26 cellular contexts compared by ENCODE assay signal in the genomic region with DNA sequence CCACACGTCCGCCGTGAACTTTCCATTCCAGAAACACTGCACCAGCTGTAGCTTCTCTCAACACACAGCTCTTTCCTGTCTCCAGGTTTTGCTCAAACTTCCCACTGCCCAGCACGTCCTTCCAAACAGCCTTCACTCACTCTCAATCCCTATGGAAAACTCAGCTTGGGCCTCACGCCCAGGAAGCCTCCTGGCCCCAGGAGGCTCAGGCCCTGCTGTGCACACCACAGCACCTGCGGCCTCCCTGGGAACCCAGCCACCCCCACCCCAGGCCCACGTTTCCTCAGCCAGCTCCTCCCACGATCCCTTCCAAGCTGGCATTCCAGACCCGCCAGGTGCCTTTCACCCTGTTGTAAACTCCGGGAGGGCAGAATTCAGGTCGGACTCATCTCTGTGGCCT. TPM values are rescaled to one million over a fixed set of nuclear protein-coding genes. Genes with fewer than 3 reads are reported as not detected.
DNase-seq lines count a peak whose midpoint lies in the region; ATAC-seq, FAIRE-seq and TF ChIP-seq lines count a peak whose summit lies in the region.
"Had no signal": no experiment of that assay in that cellular context is flagged by ENCODE, and none has a peak within 500 bp of the region (broad histone marks: within the 10 kb centered on the region; RNA-seq: fewer than 3 reads in every experiment).

No MANE protein-coding gene starts in this region.

- peak overlapping the region; percentile 39; the same call in 1 of the 2 replicates for H2AK5ac ChIP-seq in IMR-90 (ENCODE audit: low read depth, low read length)

- peak overlapping the region; percentile 7 for H2AK9ac ChIP-seq in IMR-90 (replicated peaks; ENCODE audit: low read depth, low read length, poor library complexity)

- H3K27ac ChIP-seq in IMR-90 (ENCODE audit: insufficient read depth, low read length) (no peak overlapping the region), astrocyte (ENCODE audit: low read depth, low read length) (no peak overlapping the region), adrenal gland (no peak overlapping the region)
- H3K27ac ChIP-seq: brain microvascular endothelial cell, psoas muscle, SK-N-MC had no signal

- dilution Hi-C loops in IMR-90 (cut with HindIII; ENCODE audit: low sequenced_read_pairs, unreplicated experiment), result no loop called here

- 59% methylated on average over 2 of the region's 11 CpGs; no CpG with 5 or more reads in 1 of the 2 experiments for whole genome bisulfite sequencing in IMR-90 (ENCODE audit: extremely low coverage in 2 of 2, insufficient read length in 1 of 2), 2 experiments
- WGBS in adrenal gland, 4 donors, result 72 to 79% (median 76%) methylated on average over 11 of the region's 11 CpGs

- H3K4me1 Mint-ChIP-seq in astrocyte (ENCODE audit: low read depth, unreplicated experiment) (peaks cover 12% of the 10 kb centered on the region), nephron progenitor cell (peaks cover 59% of the 10 kb centered on the region), CD14-positive monocyte (no peaks in the 10 kb centered on the region)
- H3K4me1 Mint-ChIP-seq: activated naive CD8-positive, alpha-beta T cell treated with anti-CD3 and anti-CD28 coated beads for 36 hours; naive B cell had no signal

- H3K9me3 Mint-ChIP-seq in astrocyte (ENCODE audit: unreplicated experiment) (peaks cover 6% of the 10 kb centered on the region), nephron progenitor cell (no peaks in the 10 kb centered on the region), CD14-positive monocyte (no peaks in the 10 kb centered on the region)
- H3K9me3 Mint-ChIP-seq: activated naive CD8-positive, alpha-beta T cell treated with anti-CD3 and anti-CD28 coated beads for 36 hours; activated T-helper 1 cell treated with anti-CD3 and anti-CD28 coated beads, Interleukin-12 subunit alpha, Interleukin-12 subunit beta, Interleukin-2, Interleukin-4 antibody, amounts not matched to agents 30 ng/mL and 10 ng/mL and 1 ng/mL, durations not matched to agents 14 hours and 24 hours and 36 hours; naive B cell had no signal

- no peak overlapping the region; the same call in 1 of the 2 replicates for H4K91ac ChIP-seq in IMR-90 (ENCODE audit: insufficient read depth, low read depth, low read length)

- CTCF ChIA-PET in IMR-90 (lab: Yijun Ruan, JAX), result no interaction called here

- peak overlapping the region; percentile 58; the same call in 1 of the 2 replicates for H3K4ac ChIP-seq in IMR-90 (ENCODE audit: low read depth, low read length)

- peak overlapping the region in 1 of 2 experiments; percentile 48; a peak in 1 of 4 replicates for H4K8ac ChIP-seq in IMR-90 (ENCODE audit: low read depth in 2 of 2, low read length in 2 of 2)

- H3K79me1 ChIP-seq in IMR-90 (ENCODE audit: low read depth in 1 of 2, low read length in 2 of 2), result peaks cover 0 to 27% of the 10 kb centered on the region in 2 experiments; a peak in 2 of 4 replicates

- peak overlapping the region; percentile 1 for H3K27ac Mint-ChIP-seq in astrocyte (ENCODE audit: unreplicated experiment)
- peak overlapping the region; percentile 15 for H3K27ac Mint-ChIP-seq in nephron progenitor cell
- no peak overlapping the region for H3K27ac Mint-ChIP-seq in CD14-positive monocyte
- H3K27ac Mint-ChIP-seq: activated naive CD8-positive, alpha-beta T cell treated with anti-CD3 and anti-CD28 coated beads for 36 hours; activated T-helper 1 cell treated with anti-CD3 and anti-CD28 coated beads, Interleukin-12 subunit alpha, Interleukin-12 subunit beta, Interleukin-2, Interleukin-4 antibody, amounts not matched to agents 30 ng/mL and 10 ng/mL and 1 ng/mL, durations not matched to agents 14 hours and 24 hours and 36 hours had no signal

- ATAC-seq in IMR-90 (ENCODE audit: low read depth) (peak; percentile 31), GM19395 (IDR thresholded peaks at IDR 0.05; ENCODE audit: unreplicated experiment) (no peak)

- H3K18ac ChIP-seq in IMR-90 (ENCODE audit: low read depth, low read length), result no peak overlapping the region

- no peaks in the 10 kb centered on the region for H3K27me3 ChIP-seq in IMR-90 (ENCODE audit: control insufficient read depth, insufficient read depth, low read length)
- no peaks in the 10 kb centered on the region for H3K27me3 ChIP-seq in astrocyte (ENCODE audit: insufficient read depth, low read length)
- H3K27me3 ChIP-seq in adrenal gland, result no peaks in the 10 kb centered on the region
- H3K27me3 ChIP-seq: BE2C, brain microvascular endothelial cell had no signal

- H2BK20ac ChIP-seq in IMR-90 (ENCODE audit: low read depth, low read length), result no peak overlapping the region

- H3K36me3 Mint-ChIP-seq in astrocyte (ENCODE audit: low read depth, unreplicated experiment) (peaks cover 26% of the 10 kb centered on the region), nephron progenitor cell (ENCODE audit: low read depth) (no peaks in the 10 kb centered on the region), CD14-positive monocyte (no peaks in the 10 kb centered on the region)
- H3K36me3 Mint-ChIP-seq: activated naive CD8-positive, alpha-beta T cell treated with anti-CD3 and anti-CD28 coated beads for 36 hours; naive B cell had no signal

- no peak for TF ChIP-seq CTCF in IMR-90 (conservative IDR thresholded peaks at IDR 0.05; ENCODE audit: low read depth, low read length)
- TF ChIP-seq CTCF in astrocyte (IDR thresholded peaks at IDR 0.05; ENCODE audit: insufficient read depth, low read depth, low read length), result no peak
- TF ChIP-seq CTCF in nephron progenitor cell (IDR thresholded peaks at IDR 0.05), result no peak
- no peak for TF ChIP-seq CTCF in adrenal gland (IDR thresholded peaks at IDR 0.05)
- no peak for TF ChIP-seq CTCF in CD14-positive monocyte (IDR thresholded peaks at IDR 0.05)

- H2AFZ ChIP-seq in IMR-90 (replicated peaks; ENCODE audit: low read length, poor library complexity) (peak overlapping the region; percentile 67), astrocyte (ENCODE audit: low read depth, low read length) (no peak overlapping the region)

- no peak overlapping the region for H2BK120ac ChIP-seq in IMR-90 (ENCODE audit: low read depth, low read length)

- POLR2A ChIA-PET in IMR-90 (lab: Charles Lee; ENCODE audit: unreplicated experiment), result no interaction called here

- H3K79me2 ChIP-seq in astrocyte (ENCODE audit: insufficient read depth, low read length), result no peaks in the 10 kb centered on the region

- H3K36me3 ChIP-seq in IMR-90 (ENCODE audit: control insufficient read depth, insufficient read depth, low read length) (no peaks in the 10 kb centered on the region), astrocyte (ENCODE audit: insufficient read depth, low read length) (no peaks in the 10 kb centered on the region), adrenal gland (replicated peaks in 1 of 2) (no peaks in the 10 kb centered on the region)
- H3K36me3 ChIP-seq: BE2C, brain microvascular endothelial cell, HAP-1 had no signal

- H3K4me1 ChIP-seq in IMR-90 (ENCODE audit: control insufficient read depth, insufficient read depth, low read length), result peaks cover 7% of the 10 kb centered on the region; the same call in 1 of the 2 replicates
- H3K4me1 ChIP-seq in astrocyte (ENCODE audit: insufficient read depth, low read length), result peaks cover 6% of the 10 kb centered on the region
- H3K4me1 ChIP-seq in adrenal gland (replicated peaks in 1 of 2), result no peaks in the 10 kb centered on the region
- H3K4me1 ChIP-seq: HAP-1, psoas muscle had no signal

- H2BK5ac ChIP-seq in IMR-90 (ENCODE audit: low read depth, low read length, poor library complexity, severe bottlenecking), result no peak overlapping the region

- no peak overlapping the region for H3K14ac ChIP-seq in IMR-90 (replicated peaks; ENCODE audit: low read depth, low read length)

- H3K4me3 ChIP-seq in IMR-90 (ENCODE audit: insufficient read depth, low read depth, low read length), result no peak overlapping the region
- H3K4me3 ChIP-seq in astrocyte (ENCODE audit: insufficient read depth, low read depth, low read length), result no peak overlapping the region
- no peak overlapping the region for H3K4me3 ChIP-seq in adrenal gland
- H3K4me3 ChIP-seq: HAP-1, psoas muscle, SK-N-MC had no signal

- no peak overlapping the region for H4K5ac ChIP-seq in IMR-90 (ENCODE audit: low read depth, low read length)

- intact Hi-C loops in IMR-90 (cut with micrococcal nuclease), result no loop called here
- intact Hi-C loops in adrenal gland (cut with DNase I), result no loop called here
- intact Hi-C loops in CD14-positive monocyte (cut with micrococcal nuclease), result no loop called here

- FAIRE-seq in astrocyte (lab: Jason Lieb, UNC), result no peak
- FAIRE-seq: A204.1, GM19239 had no signal

- in situ Hi-C loops in IMR-90 (cut with MboI; ENCODE audit: low sequenced_read_pairs), result no loop called here

- H3K23ac ChIP-seq in IMR-90 (ENCODE audit: low read depth, low read length), result no peak overlapping the region

- H4K20me1 ChIP-seq in IMR-90 (ENCODE audit: insufficient read depth, low read length) (no peaks in the 10 kb centered on the region; the same call in 1 of the 2 replicates), astrocyte (ENCODE audit: insufficient read depth, low read length) (peaks cover 14% of the 10 kb centered on the region)

- H3K27me3 Mint-ChIP-seq in astrocyte (ENCODE audit: low read depth, unreplicated experiment) (no peaks in the 10 kb centered on the region), nephron progenitor cell (ENCODE audit: low read depth, poor library complexity) (peaks cover 17% of the 10 kb centered on the region), CD14-positive monocyte (ENCODE audit: low read depth in 3 of 3) (peaks cover 6 to 46% (median 13%) of the 10 kb centered on the region in 3 donors)
- H3K27me3 Mint-ChIP-seq: activated naive CD8-positive, alpha-beta T cell treated with anti-CD3 and anti-CD28 coated beads for 36 hours had no signal

- no peak for TF ChIP-seq POLR2A in IMR-90 (IDR thresholded peaks at IDR 0.05; ENCODE audit: low read depth, low read length)
- no peak for TF ChIP-seq POLR2A in adrenal gland (IDR thresholded peaks at IDR 0.05)

- H3K56ac ChIP-seq in IMR-90 (ENCODE audit: extremely low read depth, insufficient read depth, low read length), result no peak overlapping the region

- no peak for TF ChIP-seq RAD21 in IMR-90 (IDR thresholded peaks at IDR 0.05; ENCODE audit: low read length)

- H3K4me2 ChIP-seq in IMR-90 (ENCODE audit: low read depth, low read length) (no peak overlapping the region), astrocyte (ENCODE audit: low read length) (no peak overlapping the region)

- no peak overlapping the region for H2BK15ac ChIP-seq in IMR-90 (ENCODE audit: low read depth, low read length)

- H3K9ac ChIP-seq in IMR-90 (ENCODE audit: low read depth, low read length) (no peak overlapping the region), astrocyte (ENCODE audit: low read length) (no peak overlapping the region)

- BruUV-seq in IMR-90 (replicated peaks; lab: Mats Ljungman, UMichigan), result no TSS peak

- no peaks in the 10 kb centered on the region; the same call in 1 of the 2 replicates for H3K9me1 ChIP-seq in IMR-90 (ENCODE audit: insufficient read depth, low read length)

- H3K9me3 ChIP-seq in IMR-90 (ENCODE audit: control insufficient read depth, insufficient read depth, low read length) (no peaks in the 10 kb centered on the region), astrocyte (ENCODE audit: insufficient read depth, low read depth, low read length) (no peaks in the 10 kb centered on the region), adrenal gland (replicated peaks in 1 of 3) (no peaks in the 10 kb centered on the region)
- H3K9me3 ChIP-seq: BE2C, HAP-1, psoas muscle had no signal

- H3K4me3 Mint-ChIP-seq in astrocyte (ENCODE audit: unreplicated experiment) (no peak overlapping the region), nephron progenitor cell (no peak overlapping the region), CD14-positive monocyte (no peak overlapping the region)
- H3K4me3 Mint-ChIP-seq: activated naive CD8-positive, alpha-beta T cell treated with anti-CD3 and anti-CD28 coated beads for 36 hours; activated T-helper 1 cell treated with anti-CD3 and anti-CD28 coated beads, Interleukin-12 subunit alpha, Interleukin-12 subunit beta, Interleukin-2, Interleukin-4 antibody, amounts not matched to agents 30 ng/mL and 10 ng/mL and 1 ng/mL, durations not matched to agents 14 hours and 24 hours and 36 hours had no signal

- DNase-seq in NCI-H2081 (lab: John Stamatoyannopoulos, UW), result peak; percentile 13 to 60
- no peak for DNase-seq in NCI-H2081 treated with DMSO at 0.1 percent for 48 hours (lab: John Stamatoyannopoulos, UW)
- no peak for DNase-seq in IMR-90
- DNase-seq in astrocyte (ENCODE audit: low read depth), result no peak
- DNase-seq in nephron progenitor cell, result no peak
- DNase-seq in adrenal gland, result no peak
- no peak for DNase-seq in CD14-positive monocyte (ENCODE audit: low spot score)
- DNase-seq: activated CD4-positive, CD25-positive, alpha-beta regulatory T cell treated with anti-CD3 and anti-CD28 coated beads, Interleukin-2, amount 50 U/mL, for 72 hours; activated naive CD8-positive, alpha-beta T cell treated with anti-CD3 and anti-CD28 coated beads for 36 hours; BE2C; brain microvascular endothelial cell; cortex of kidney; GF-D8; hippocampal formation; islet precursor cell; naive B cell; NCI-H187; NCI-H774; psoas muscle; T1000 had no signal

RNA-seq across cellular contexts. Expression of a gene that starts 35.2 kb away (rescaled TPM):
- total RNA-seq in IMR-90 (2012; rRNA removed), result under 0.01 TPM in 2 replicates
- 2.1 and 2.5 TPM in 2 replicates for polyA plus RNA-seq in IMR-90 (2012; rRNA removed)
- 1.7 and 1.8 TPM in 2 replicates for polyA plus RNA-seq in IMR-90 (2012; cell fraction: cytosol; rRNA removed)
- polyA plus RNA-seq in IMR-90 (2012; cell fraction: nucleus; rRNA removed; ENCODE audit: low replicate concordance), result 8.9 and 10.0 TPM in 2 replicates
- total RNA-seq in astrocyte, result 3.0 and 5.0 TPM in 2 replicates
- total RNA-seq in adrenal gland, result under 1 TPM in 5 of 8 donors, not detected in 3; 0.09 to 0.57 (median 0.21) TPM
- polyA plus RNA-seq in adrenal gland, result under 1 TPM; 0.15 to 0.88 (median 0.17) TPM
- polyA plus RNA-seq in CD14-positive monocyte, result under 1 TPM in 1 of 2 donors, not detected in 1; 0.05 TPM

Comparison
In these comparisons a context has a peak if more than half of its experiments do, and no peak if none do; other contexts are left out.
1. DNase-seq: peak in NCI-H2081 (2 of 2); none in NCI-H2081 treated with DMSO at 0.1 percent for 48 hours (single experiment), IMR-90 (single experiment), astrocyte (single experiment), nephron progenitor cell (single experiment), adrenal gland (0 of 7) and CD14-positive monocyte (single experiment).
2. H3K27ac Mint-ChIP-seq: peak in astrocyte (single experiment) and nephron progenitor cell (single experiment); none in CD14-positive monocyte (0 of 7).